8 cellular contexts compared by ENCODE assay signal in genomic region chr9:127523312-127523851, GRCh38.
A peak's percentile ranks its signal among the peaks of the same experiment; 100 is the strongest.
DNase-seq lines count a peak whose midpoint lies in the region; ATAC-seq and TF ChIP-seq lines count a peak whose summit lies in the region.

No MANE protein-coding gene starts in this region.

- intact Hi-C loops in esophagus muscularis mucosa (cut with DNase I): no loop called here

- H3K36me3 ChIP-seq in SJCRH30 (peaks cover 52% of the 10 kb centered on the region), esophagus muscularis mucosa (peaks cover 25 to 75% (median 51%) of the 10 kb centered on the region in 4 donors)

- H3K4me3 ChIP-seq in SJCRH30 (no peak overlapping the region), esophagus muscularis mucosa (no peak overlapping the region)

- TF ChIP-seq POLR2A in esophagus muscularis mucosa (IDR thresholded peaks at IDR 0.05; ENCODE audit: low read depth): no peak

- no peak overlapping the region; the same call in 1 of the 2 replicates for H3K27ac ChIP-seq in SJCRH30
- no peak overlapping the region for H3K27ac ChIP-seq in esophagus muscularis mucosa (replicated peaks in 1 of 4)

- 90% methylated on average over 6 of the region's 9 CpGs for WGBS in esophagus muscularis mucosa

- H3K4me1 ChIP-seq in SJCRH30 (peaks cover 52% of the 10 kb centered on the region), esophagus muscularis mucosa (peaks cover 29 to 62% (median 54%) of the 10 kb centered on the region in 4 donors)

- H3K27me3 ChIP-seq in SJCRH30 (no peaks in the 10 kb centered on the region), esophagus muscularis mucosa (no peaks in the 10 kb centered on the region)

- peak; percentile 65 for DNase-seq in activated CD4-positive, alpha-beta T cell treated with anti-CD3 and anti-CD28 coated beads for 48 hours
- DNase-seq in activated CD4-positive, alpha-beta T cell treated with anti-CD3 and anti-CD28 coated beads, Interleukin-2, amount 50 U/mL, for 1 hour: no peak
- DNase-seq in SJCRH30 (peak; percentile 62 to 70), esophagus muscularis mucosa (ENCODE audit: extremely low spot score) (no peak)
- DNase-seq in stimulated activated CD4-positive, alpha-beta T cell treated with anti-CD3 and anti-CD28 coated beads, Interleukin-4, amount 100 ng/mL, for 48 hours (ENCODE audit: low read depth in 2 of 2): peak; percentile 16 to 33

- ATAC-seq in HG03025 (IDR thresholded peaks at IDR 0.05; ENCODE audit: low FRiP score, unreplicated experiment) (no peak), GM21526 (IDR thresholded peaks at IDR 0.05; ENCODE audit: low FRiP score, unreplicated experiment) (no peak), HG03196 (IDR thresholded peaks at IDR 0.05; ENCODE audit: unreplicated experiment) (no peak)

- H3K9me3 ChIP-seq in SJCRH30 (replicated peaks) (peaks cover 9% of the 10 kb centered on the region; the same call in 1 of the 2 replicates), esophagus muscularis mucosa (peaks cover 0 to 13% (median 6%) of the 10 kb centered on the region in 4 donors)

- no peak for TF ChIP-seq EP300 in esophagus muscularis mucosa (IDR thresholded peaks at IDR 0.05)

- TF ChIP-seq CTCF in esophagus muscularis mucosa (IDR thresholded peaks at IDR 0.05): peak in 2 of 3 experiments; percentile 14 to 39

Comparison
In these comparisons a context has a peak if more than half of its experiments do, and no peak if none do; other contexts are left out.
1. DNase-seq: peak in activated CD4-positive, alpha-beta T cell treated with anti-CD3 and anti-CD28 coated beads for 48 hours (single experiment), SJCRH30 (2 of 2) and stimulated activated CD4-positive, alpha-beta T cell treated with anti-CD3 and anti-CD28 coated beads, Interleukin-4, amount 100 ng/mL, for 48 hours (2 of 2); none in activated CD4-positive, alpha-beta T cell treated with anti-CD3 and anti-CD28 coated beads, Interleukin-2, amount 50 U/mL, for 1 hour (single experiment) and esophagus muscularis mucosa (single experiment).